ENCODE assay signal across 8 cellular contexts in genomic region chr5:72956324-72957140, GRCh38. TPM values are rescaled to one million over a fixed set of nuclear protein-coding genes. Genes with fewer than 3 reads are reported as not detected.
DNase-seq lines count a peak whose midpoint lies in the region; ATAC-seq and TF ChIP-seq lines count a peak whose summit lies in the region.

No MANE protein-coding gene starts in this region.

- 0 to 4% (median 0%) methylated on average over 7 to 51 of the region's 51 CpGs for WGBS in adrenal gland, 4 donors
- WGBS in heart left ventricle, 4 donors = 0 to 1% (median 1%) methylated on average over 14 to 51 of the region's 51 CpGs

- H3K9ac ChIP-seq in parathyroid adenoma = peak overlapping the region; percentile 64

- H3K27me3 ChIP-seq in HL-60 (ENCODE audit: insufficient read depth, poor library complexity, severe bottlenecking) (no peaks in the 10 kb centered on the region), adrenal gland (no peaks in the 10 kb centered on the region), heart left ventricle (no peaks in the 10 kb centered on the region), parathyroid adenoma (ENCODE audit: control insufficient read depth, insufficient read depth, low read length) (no peaks in the 10 kb centered on the region)

- no peak for TF ChIP-seq CTCF in HL-60 (IDR thresholded peaks at IDR 0.05; ENCODE audit: insufficient read depth, low read length)
- no peak for TF ChIP-seq CTCF in adrenal gland (IDR thresholded peaks at IDR 0.05)
- TF ChIP-seq CTCF in heart left ventricle (IDR thresholded peaks at IDR 0.05) = no peak
- TF ChIP-seq CTCF in parathyroid adenoma (IDR thresholded peaks at IDR 0.05) = no peak

- H3K4me1 ChIP-seq in adrenal gland (replicated peaks in 1 of 2) (peaks cover 12 to 23% of the 10 kb centered on the region in 2 donors), heart left ventricle (peaks cover 0 to 59% (median 25%) of the 10 kb centered on the region in 12 donors), parathyroid adenoma (peaks cover 4% of the 10 kb centered on the region)

- TF ChIP-seq POLR2A in adrenal gland (IDR thresholded peaks at IDR 0.05) (peak in 1 of 2 donors; percentile 32), heart left ventricle (IDR thresholded peaks at IDR 0.05) (no peak)

- peak overlapping the region; percentile 60 for H3K27ac ChIP-seq in HL-60 (replicated peaks)
- peak overlapping the region; percentile 93 to 99 (median 97) for H3K27ac ChIP-seq in adrenal gland
- peak overlapping the region; percentile 90 to 99 (median 96) for H3K27ac ChIP-seq in heart left ventricle
- peak overlapping the region; percentile 98 for H3K27ac ChIP-seq in parathyroid adenoma

- peaks cover 18% of the 10 kb centered on the region for H3K79me2 ChIP-seq in parathyroid adenoma

- no peaks in the 10 kb centered on the region for H3K9me3 ChIP-seq in adrenal gland (replicated peaks in 1 of 3)
- H3K9me3 ChIP-seq in heart left ventricle = no peaks in the 10 kb centered on the region
- H3K9me3 ChIP-seq in parathyroid adenoma (ENCODE audit: control insufficient read depth, low read length) = no peaks in the 10 kb centered on the region

- DNase-seq in DMS114 treated with DMSO at 0.1 percent for 48 hours (lab: John Stamatoyannopoulos, UW; ENCODE audit: unreplicated experiment) (peak; percentile 33), HL-60 (ENCODE audit: low read depth in 1 of 2, low spot score in 1 of 2) (peak in 1 of 2 experiments; percentile 53), RKO (ENCODE audit: low spot score) (peak; percentile 60), adrenal gland (peak; percentile 54 to 74 (median 61)), heart left ventricle (peak; percentile 48 to 79 (median 57))

- ATAC-seq in GM21367 (IDR thresholded peaks at IDR 0.05; ENCODE audit: unreplicated experiment) (peak; percentile 34), heart left ventricle (peak in 2 of 4 donors; percentile 5 to 66), GM18519 (IDR thresholded peaks at IDR 0.05; ENCODE audit: low FRiP score, unreplicated experiment) (no peak)

- peak overlapping the region; percentile 99 for H2AFZ ChIP-seq in parathyroid adenoma

- intact Hi-C loops in adrenal gland (cut with DNase I) (no loop called here), heart left ventricle (cut with DNase I) (loop anchor here in 1 of 10 donors (2.0 kb wide), 1 partner anchor 140 kb away; the partner anchor contains the start of gene TNPO1)

- H3K4me3 ChIP-seq in HL-60 (replicated peaks; ENCODE audit: insufficient read depth, low read length) = peak overlapping the region; percentile 48
- H3K4me3 ChIP-seq in adrenal gland = peak overlapping the region; percentile 18 to 94 (median 64)
- peak overlapping the region; percentile 67 to 89 (median 83) for H3K4me3 ChIP-seq in heart left ventricle
- H3K4me3 ChIP-seq in parathyroid adenoma (ENCODE audit: low read depth, low read length) = peak overlapping the region; percentile 63

- no peaks in the 10 kb centered on the region for H3K36me3 ChIP-seq in adrenal gland (replicated peaks in 1 of 2)
- H3K36me3 ChIP-seq in heart left ventricle = no peaks in the 10 kb centered on the region
- no peaks in the 10 kb centered on the region for H3K36me3 ChIP-seq in parathyroid adenoma (ENCODE audit: control insufficient read depth, insufficient read depth, low read length)

- H3K4me2 ChIP-seq in parathyroid adenoma (ENCODE audit: low read length) = peak overlapping the region; percentile 67

RNA-seq across cellular contexts. Expression of gene FCHO2, which starts 0.7 kb away (rescaled TPM):
- total RNA-seq in adrenal gland = 10 to 100 TPM; 17.2 to 32.7 (median 24.7) TPM
- polyA plus RNA-seq in adrenal gland = 10 to 100 TPM in 1 of 3 donors, 1 to 10 TPM in 2; 5.1 to 10.7 (median 9.5) TPM
- 10 to 100 TPM; 10.9 to 35.3 (median 19.3) TPM for total RNA-seq in heart left ventricle
- polyA plus RNA-seq in heart left ventricle = 1 to 10 TPM; 7.0 to 7.3 TPM
